In the genomic region with DNA sequence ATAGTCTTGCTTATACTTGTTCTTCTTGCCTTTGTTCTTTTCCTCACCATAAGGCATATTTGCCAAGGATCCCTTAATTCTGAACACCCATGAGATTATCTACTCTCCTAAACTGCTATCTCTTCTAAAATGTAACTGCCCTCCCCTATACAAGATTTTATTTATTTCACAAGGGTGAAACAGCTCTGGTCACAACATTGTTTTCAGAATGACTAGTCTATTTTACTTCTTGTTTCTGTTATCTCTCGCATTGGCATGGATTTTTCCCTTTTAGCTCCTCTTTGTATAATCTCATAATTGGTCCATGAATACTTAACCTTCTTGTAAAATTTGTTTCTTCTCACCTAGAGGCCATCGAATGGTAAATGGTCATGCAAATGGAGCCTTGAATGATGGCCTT, we compare ENCODE assay signal across 15 cellular contexts. TPM values are rescaled to one million over a fixed set of nuclear protein-coding genes. Genes with fewer than 3 reads are reported as not detected.
"Had no signal": no experiment of that assay in that cellular context is flagged by ENCODE, and none has a peak within 500 bp of the region (broad histone marks: within the 10 kb centered on the region; RNA-seq: fewer than 3 reads in every experiment).

No MANE protein-coding gene starts in this region.

- H3K4me3 ChIP-seq: gastrocnemius medialis, thoracic aorta, upper lobe of left lung had no signal

- H3K27me3 ChIP-seq: gastrocnemius medialis, upper lobe of left lung had no signal

- H3K4me1 ChIP-seq: upper lobe of left lung had no signal

- H3K9me3 ChIP-seq: gastrocnemius medialis, thoracic aorta had no signal

- H3K36me3 ChIP-seq: gastrocnemius medialis, thoracic aorta, upper lobe of left lung had no signal

- DNase-seq: activated CD4-positive, alpha-beta T cell treated with anti-CD3 and anti-CD28 coated beads, Interleukin-2, amount 50 U/mL, for 48 hours; activated naive CD4-positive, alpha-beta T cell; activated naive CD8-positive, alpha-beta T cell treated with anti-CD3 and anti-CD28 coated beads for 36 hours; amniotic stem cell; effector CD4-positive, alpha-beta T cell; gastrocnemius medialis; head of caudate nucleus; kidney; stimulated activated CD4-positive, alpha-beta T cell treated with anti-CD3 and anti-CD28 coated beads, Interleukin-4, amount 100 ng/mL, for 24 hours; upper lobe of left lung had no signal

- ATAC-seq: gastrocnemius medialis; left lobe of liver; natural killer cell treated with Interleukin-12 subunit alpha and Interleukin-12 subunit beta and Interleukin-15 and Interleukin-18, amount 100 ng/mL, for 72 hours; sciatic nerve; stimulated activated effector memory CD8-positive, alpha-beta T cell treated with anti-CD3 and anti-CD28 coated beads, Interleukin-12 subunit alpha, Interleukin-12 subunit beta, amount 100 ng/mL, for 72 hours had no signal

- H3K27ac ChIP-seq: gastrocnemius medialis, thoracic aorta, upper lobe of left lung had no signal

RNA-seq across cellular contexts. Expression of gene COL25A1, which starts 17.2 kb away (rescaled TPM):
- total RNA-seq: natural killer cell treated with Interleukin-12 subunit alpha and Interleukin-12 subunit beta and Interleukin-15 and Interleukin-18, amount 100 ng/mL, for 72 hours had no signal
